Comparison of ENCODE assay signal across 11 cellular contexts in the genomic region with DNA sequence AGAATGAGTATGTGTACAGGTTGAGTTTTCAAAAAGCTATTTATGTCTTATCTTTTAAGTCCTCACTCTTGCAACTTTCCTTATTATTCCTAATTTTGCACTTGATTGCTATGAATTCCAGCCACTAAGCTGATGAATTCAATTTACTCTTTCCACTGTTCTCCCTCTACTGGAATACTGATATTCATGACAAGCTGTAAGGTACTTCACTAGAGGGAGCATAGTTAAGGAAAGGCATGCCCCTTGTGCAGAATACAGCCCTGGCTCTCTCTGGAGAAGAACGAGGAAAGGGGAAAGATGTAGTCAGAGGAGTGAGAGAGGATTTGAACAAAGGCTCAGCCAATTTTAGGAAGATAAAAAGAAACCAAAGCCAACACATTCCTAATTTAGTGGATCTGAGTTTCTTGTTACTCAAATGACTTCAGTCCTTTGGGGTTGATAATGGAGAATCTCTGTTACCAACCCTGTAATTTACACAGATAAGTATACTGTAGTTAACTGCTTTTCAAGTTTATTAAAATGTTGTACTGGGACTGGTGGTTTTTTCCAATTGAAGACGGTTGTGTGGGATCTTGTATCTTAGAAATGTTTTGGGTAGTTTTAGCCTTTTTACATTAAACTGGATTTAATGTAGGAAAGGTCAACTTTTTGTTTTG. TPM values are rescaled to one million over a fixed set of nuclear protein-coding genes. Genes with fewer than 3 reads are reported as not detected.
DNase-seq lines count a peak whose midpoint lies in the region; ATAC-seq and TF ChIP-seq lines count a peak whose summit lies in the region.
"Had no signal": no experiment of that assay in that cellular context is flagged by ENCODE, and none has a peak within 500 bp of the region (broad histone marks: within the 10 kb centered on the region; RNA-seq: fewer than 3 reads in every experiment).

No MANE protein-coding gene starts in this region.

- intact Hi-C loops in left ventricle myocardium inferior (cut with micrococcal nuclease) (no loop called here), Right ventricle myocardium inferior (cut with DNase I) (loop anchor here (2.0 kb wide), 1 partner anchor 45 kb away; the partner anchor contains the start of genes ATXN7 and THOC7)

- H3K36me3 ChIP-seq in left ventricle myocardium inferior, result no peaks in the 10 kb centered on the region

- no peak overlapping the region for H3K27ac ChIP-seq in left ventricle myocardium inferior (replicated peaks)

- TF ChIP-seq CTCF in left ventricle myocardium inferior (IDR thresholded peaks at IDR 0.05; ENCODE audit: borderline replicate concordance) (peak; percentile 48), fibroblast of villous mesenchyme (IDR thresholded peaks at IDR 0.05; ENCODE audit: insufficient read depth, low read depth, low read length) (peak; percentile 45), type B pancreatic cell (conservative IDR thresholded peaks at IDR 0.05) (peak; percentile 37)

- H3K4me3 ChIP-seq in left ventricle myocardium inferior, result no peak overlapping the region
- H3K4me3 ChIP-seq in fibroblast of villous mesenchyme (ENCODE audit: low read depth, low read length), result no peak overlapping the region

- no peak for ATAC-seq in Right ventricle myocardium inferior
- ATAC-seq: right cardiac atrium had no signal

- no peak overlapping the region for H3K4me3 Mint-ChIP-seq in type B pancreatic cell
- H3K4me3 Mint-ChIP-seq: dendritic cell treated with granulocyte-macrophage colony-stimulating factor and Interleukin-4, amounts not matched to agents 40 ng/mL and 50 ng/mL, for 4 days had no signal

- H3K36me3 Mint-ChIP-seq in type B pancreatic cell, result no peaks in the 10 kb centered on the region

- H3K9me3 ChIP-seq in left ventricle myocardium inferior (replicated peaks), result no peaks in the 10 kb centered on the region

- H3K27ac Mint-ChIP-seq in type B pancreatic cell, result no peak overlapping the region
- H3K27ac Mint-ChIP-seq: dendritic cell treated with granulocyte-macrophage colony-stimulating factor and Interleukin-4, amounts not matched to agents 40 ng/mL and 50 ng/mL, for 4 days had no signal

- in situ Hi-C loops in SK-MEL-5 (cut with HindIII; ENCODE audit: low pct_unique_long_range_greater_than_20kb, low sequenced_read_pairs), result no loop called here

- H3K27me3 ChIP-seq in left ventricle myocardium inferior (ENCODE audit: low read depth), result no peaks in the 10 kb centered on the region

- H3K4me1 Mint-ChIP-seq in type B pancreatic cell (ENCODE audit: unreplicated experiment), result peaks cover 12% of the 10 kb centered on the region

- DNase-seq in left ventricle myocardium inferior (no peak), Right ventricle myocardium inferior (ENCODE audit: missing footprints) (no peak), SK-MEL-5 (ENCODE audit: low read depth, low spot score) (peak; percentile 55), fibroblast of villous mesenchyme (ENCODE audit: low read depth) (peak; percentile 32), type B pancreatic cell (ENCODE audit: extremely low spot score, unreplicated experiment) (no peak), SK-N-DZ (ENCODE audit: low spot score) (no peak)
- no peak for DNase-seq in stimulated activated CD4-positive, alpha-beta T cell treated with anti-CD3 and anti-CD28 coated beads, Interleukin-12 subunit alpha, Interleukin-12 subunit beta, amount 100 ng/mL, for 4 hours
- DNase-seq in activated CD4-positive, CD25-positive, alpha-beta regulatory T cell treated with anti-CD3 and anti-CD28 coated beads, Interleukin-2, amount 50 U/mL, for 72 hours, result no peak
- DNase-seq: NCI-H146, right cardiac atrium had no signal

- H3K9me3 Mint-ChIP-seq in type B pancreatic cell, result no peaks in the 10 kb centered on the region
- H3K9me3 Mint-ChIP-seq: dendritic cell treated with granulocyte-macrophage colony-stimulating factor and Interleukin-4, amounts not matched to agents 40 ng/mL and 50 ng/mL, for 4 days had no signal

- no peaks in the 10 kb centered on the region for H3K27me3 Mint-ChIP-seq in type B pancreatic cell
- H3K27me3 Mint-ChIP-seq: dendritic cell treated with granulocyte-macrophage colony-stimulating factor and Interleukin-4, amounts not matched to agents 40 ng/mL and 50 ng/mL, for 4 days had no signal

- H3K4me1 ChIP-seq in left ventricle myocardium inferior, result peaks cover 42% of the 10 kb centered on the region

RNA-seq across cellular contexts. Expression of gene SCAANT1, which starts 4.0 kb away (rescaled TPM):
- total RNA-seq in left ventricle myocardium inferior, result not detected
- total RNA-seq in Right ventricle myocardium inferior, result not detected
- total RNA-seq in SK-MEL-5 (2014; rRNA removed; shearing (Covaris generic)), result not detected in 2 replicates
- not detected in 2 replicates for polyA plus RNA-seq in SK-MEL-5 (2015; cell fraction: cytosol; rRNA removed)
- not detected in 2 replicates for polyA plus RNA-seq in SK-MEL-5 (2015; cell fraction: nucleus; rRNA removed)
- not detected in 2 replicates for total RNA-seq in fibroblast of villous mesenchyme
- total RNA-seq in type B pancreatic cell (ENCODE audit: low replicate concordance), result not detected in 2 replicates
- polyA plus RNA-seq in SK-N-DZ (2014; cell fraction: cytosol; rRNA removed), result not detected in 2 replicates
- polyA plus RNA-seq in SK-N-DZ (2014; cell fraction: nucleus; rRNA removed), result not detected in 2 replicates
- total RNA-seq: right cardiac atrium had no signal
- polyA plus RNA-seq: right cardiac atrium had no signal

RNA-seq across cellular contexts. Expression of gene ATXN7, which starts 44.5 kb away (rescaled TPM):
- total RNA-seq in left ventricle myocardium inferior, result 12.1 TPM
- 9.3 TPM for total RNA-seq in Right ventricle myocardium inferior
- total RNA-seq in SK-MEL-5 (2014; rRNA removed; shearing (Covaris generic)), result 5.8 and 6.4 TPM in 2 replicates
- polyA plus RNA-seq in SK-MEL-5 (2015; cell fraction: cytosol; rRNA removed), result 7.7 and 9.2 TPM in 2 replicates
- polyA plus RNA-seq in SK-MEL-5 (2015; cell fraction: nucleus; rRNA removed), result 22.3 and 29.6 TPM in 2 replicates
- 12.9 and 14.7 TPM in 2 replicates for total RNA-seq in fibroblast of villous mesenchyme
- total RNA-seq in type B pancreatic cell (ENCODE audit: low replicate concordance), result 18.6 and 19.8 TPM in 2 replicates
- 1.7 and 2.5 TPM in 2 replicates for polyA plus RNA-seq in SK-N-DZ (2014; cell fraction: cytosol; rRNA removed)
- polyA plus RNA-seq in SK-N-DZ (2014; cell fraction: nucleus; rRNA removed), result 4.0 and 8.1 TPM in 2 replicates

RNA-seq across cellular contexts. Expression of gene THOC7, which starts 44.6 kb away (rescaled TPM):
- total RNA-seq in left ventricle myocardium inferior (79.4 TPM), Right ventricle myocardium inferior (79.1 TPM), fibroblast of villous mesenchyme (46.1 and 47.9 TPM in 2 replicates), type B pancreatic cell (ENCODE audit: low replicate concordance) (48.3 and 53.0 TPM in 2 replicates)
- total RNA-seq in SK-MEL-5 (2014; rRNA removed; shearing (Covaris generic)), result 105 and 109 TPM in 2 replicates
- 74.2 and 74.5 TPM in 2 replicates for polyA plus RNA-seq in SK-MEL-5 (2015; cell fraction: cytosol; rRNA removed)
- polyA plus RNA-seq in SK-MEL-5 (2015; cell fraction: nucleus; rRNA removed), result 22.0 and 24.3 TPM in 2 replicates
- 69.1 and 80.2 TPM in 2 replicates for polyA plus RNA-seq in SK-N-DZ (2014; cell fraction: cytosol; rRNA removed)
- polyA plus RNA-seq in SK-N-DZ (2014; cell fraction: nucleus; rRNA removed), result 31.5 and 47.6 TPM in 2 replicates

Comparison
In these comparisons a context has a peak if more than half of its experiments do, and no peak if none do; other contexts are left out.
1. DNase-seq: peak in SK-MEL-5 (single experiment) and fibroblast of villous mesenchyme (single experiment); none in left ventricle myocardium inferior (single experiment), Right ventricle myocardium inferior (single experiment), type B pancreatic cell (single experiment), stimulated activated CD4-positive, alpha-beta T cell treated with anti-CD3 and anti-CD28 coated beads, Interleukin-12 subunit alpha, Interleukin-12 subunit beta, amount 100 ng/mL, for 4 hours (single experiment), SK-N-DZ (single experiment) and activated CD4-positive, CD25-positive, alpha-beta regulatory T cell treated with anti-CD3 and anti-CD28 coated beads, Interleukin-2, amount 50 U/mL, for 72 hours (single experiment).
2. Peak in every context shown above with its lines, with median percentiles within 50 percentile points of each other: CTCF ChIP-seq.